8 cellular contexts compared by ENCODE assay signal in the genomic region with DNA sequence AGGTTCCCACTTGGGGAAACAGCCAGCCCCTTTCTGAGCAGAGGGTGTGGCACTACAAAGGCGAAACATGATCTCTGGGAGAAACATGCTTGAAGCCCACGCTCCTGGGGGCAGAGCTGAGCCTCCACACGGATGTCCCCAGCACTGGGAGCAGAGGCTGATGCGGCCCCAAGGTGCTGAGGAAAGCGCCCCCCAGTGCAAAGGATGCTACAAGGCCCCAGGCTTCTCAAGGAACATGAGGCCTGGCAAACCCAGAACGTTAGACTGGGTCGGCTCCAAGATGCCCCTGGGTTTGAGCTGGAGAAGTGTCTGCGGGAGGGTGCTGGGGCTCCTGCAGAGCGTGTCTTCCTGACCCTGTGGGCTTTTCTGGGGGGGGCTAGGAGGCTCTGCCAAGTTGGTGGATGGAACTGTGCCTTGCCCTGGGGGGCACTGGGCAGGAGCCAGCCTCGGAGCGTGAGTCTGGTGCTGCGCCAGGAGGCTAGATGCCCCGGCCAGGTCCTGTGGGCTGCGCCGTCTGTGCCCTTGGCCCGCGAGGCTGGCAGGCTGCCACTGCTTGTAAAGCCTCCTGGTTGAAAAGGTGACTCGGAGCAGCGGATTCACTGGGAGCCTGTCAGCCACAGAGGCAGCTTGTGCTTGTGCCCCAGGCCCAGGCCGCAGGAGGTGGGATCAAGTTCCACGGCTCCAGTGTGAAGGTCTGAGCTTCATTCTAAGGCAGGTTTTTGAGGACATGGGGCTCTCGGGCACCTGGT. TPM values are rescaled to one million over a fixed set of nuclear protein-coding genes. Genes with fewer than 3 reads are reported as not detected.
DNase-seq lines count a peak whose midpoint lies in the region; ATAC-seq, FAIRE-seq and TF ChIP-seq lines count a peak whose summit lies in the region.

No MANE protein-coding gene starts in this region.

- H3K27ac ChIP-seq in A549 (peak overlapping the region; percentile 78 to 82), RWPE2 (ENCODE audit: poor library complexity, severe bottlenecking) (no peak overlapping the region)

- H3K4me1 Mint-ChIP-seq in nephron progenitor cell: peaks cover 29% of the 10 kb centered on the region

- CTCF ChIA-PET in A549 (lab: Yijun Ruan, JAX): interaction anchor here (1.1 to 2.1 kb wide), 3 partner anchors 10 to 82 kb away, joined by 3 to 10 read pairs (median 3); no protein-coding TSS in a partner anchor

- no peaks in the 10 kb centered on the region for H3K36me3 Mint-ChIP-seq in nephron progenitor cell (ENCODE audit: low read depth)

- TF ChIP-seq RAD21 in A549 (conservative IDR thresholded peaks at IDR 0.05 in 1 of 2, IDR thresholded peaks at IDR 0.05 in 1 of 2): no peak

- TF ChIP-seq POLR2A in A549 (IDR thresholded peaks at IDR 0.05; ENCODE audit: low read length) (no peak), H54 (IDR thresholded peaks at IDR 0.05; ENCODE audit: low read depth, low read length) (no peak)

- peak overlapping the region; percentile 87 for H3K4me2 ChIP-seq in A549

- FAIRE-seq in A549 (lab: Jason Lieb, UNC) (no peak), H54 (lab: Jason Lieb, UNC) (peak; percentile 11)

- TF ChIP-seq CTCF in A549 (IDR thresholded peaks at IDR 0.05) (no peak), RWPE2 (IDR thresholded peaks at IDR 0.05; ENCODE audit: poor library complexity, severe bottlenecking) (no peak), epithelial cell of proximal tubule (conservative IDR thresholded peaks at IDR 0.05; ENCODE audit: low read depth, low read length) (peak; percentile 6), nephron progenitor cell (IDR thresholded peaks at IDR 0.05) (no peak)

- H3K4me1 ChIP-seq in A549: peaks cover 84% of the 10 kb centered on the region
- peaks cover 8% of the 10 kb centered on the region for H3K4me1 ChIP-seq in RWPE2 (ENCODE audit: insufficient read depth, poor library complexity, severe bottlenecking)

- peak in 1 of 2 experiments; percentile 20; a peak in 1 of 5 replicates for TF ChIP-seq EP300 in A549 (IDR thresholded peaks at IDR 0.05)

- H3K36me3 ChIP-seq in RWPE2 (ENCODE audit: low read depth): no peaks in the 10 kb centered on the region

- no peak overlapping the region for H3K27ac Mint-ChIP-seq in nephron progenitor cell

- POLR2A ChIA-PET in A549 (lab: Yijun Ruan, JAX): no interaction called here

- peak; percentile 65 to 68 for ATAC-seq in A549
- peak; percentile 81 for ATAC-seq in RWPE2 (ENCODE audit: low read depth)
- no peak for ATAC-seq in GM19324 (IDR thresholded peaks at IDR 0.05; ENCODE audit: low FRiP score, unreplicated experiment)

- no peaks in the 10 kb centered on the region for H3K9me3 Mint-ChIP-seq in nephron progenitor cell

- no peaks in the 10 kb centered on the region for H3K27me3 ChIP-seq in RWPE2 (ENCODE audit: insufficient read depth, poor library complexity, severe bottlenecking)

- H3K9me3 ChIP-seq in A549: no peaks in the 10 kb centered on the region
- H3K9me3 ChIP-seq in RWPE2 (ENCODE audit: severe bottlenecking): no peaks in the 10 kb centered on the region

- WGBS in A549 (ENCODE audit: missing lambda C conversion rate): 12% methylated on average over 7 of the region's 22 CpGs

- H3K4me3 ChIP-seq in A549 (0 out of 3 replicates have a peak overlapping the region, but pooled peaks have one; percentile 11), RWPE2 (ENCODE audit: severe bottlenecking) (no peak overlapping the region), epithelial cell of proximal tubule (ENCODE audit: low read depth, low read length) (no peak overlapping the region)

- no peaks in the 10 kb centered on the region for H3K27me3 Mint-ChIP-seq in nephron progenitor cell (ENCODE audit: low read depth, poor library complexity)

- peak in 1 of 2 experiments; percentile 50 for DNase-seq in A549 (ENCODE audit: low read depth in 1 of 2, low spot score in 1 of 2)
- peak; percentile 61 for DNase-seq in H54 (ENCODE audit: insufficient read length, low spot score)
- peak; percentile 83 for DNase-seq in RWPE2 (ENCODE audit: low spot score)
- no peak for DNase-seq in epithelial cell of proximal tubule (ENCODE audit: low read depth)
- peak in 32 of 56 donors; percentile 15 to 84 (median 45) for DNase-seq in nucleus accumbens (lab: John Stamatoyannopoulos, UW)
- no peak for DNase-seq in NCI-H1930 (lab: John Stamatoyannopoulos, UW)
- DNase-seq in nephron progenitor cell: no peak

- H3K4me3 Mint-ChIP-seq in nephron progenitor cell: no peak overlapping the region

TF ChIP-seq in A549, 52 proteins besides CTCF, POLR2A, EP300 and RAD21:
- TF ChIP-seq, protein P1, sequence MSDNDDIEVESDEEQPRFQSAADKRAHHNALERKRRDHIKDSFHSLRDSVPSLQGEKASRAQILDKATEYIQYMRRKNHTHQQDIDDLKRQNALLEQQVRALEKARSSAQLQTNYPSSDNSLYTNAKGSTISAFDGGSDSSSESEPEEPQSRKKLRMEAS (IDR thresholded peaks at IDR 0.05): 0 out of 2 replicates have a peak, but pooled peaks have one; percentile 27
- TF ChIP-seq, protein P2, sequence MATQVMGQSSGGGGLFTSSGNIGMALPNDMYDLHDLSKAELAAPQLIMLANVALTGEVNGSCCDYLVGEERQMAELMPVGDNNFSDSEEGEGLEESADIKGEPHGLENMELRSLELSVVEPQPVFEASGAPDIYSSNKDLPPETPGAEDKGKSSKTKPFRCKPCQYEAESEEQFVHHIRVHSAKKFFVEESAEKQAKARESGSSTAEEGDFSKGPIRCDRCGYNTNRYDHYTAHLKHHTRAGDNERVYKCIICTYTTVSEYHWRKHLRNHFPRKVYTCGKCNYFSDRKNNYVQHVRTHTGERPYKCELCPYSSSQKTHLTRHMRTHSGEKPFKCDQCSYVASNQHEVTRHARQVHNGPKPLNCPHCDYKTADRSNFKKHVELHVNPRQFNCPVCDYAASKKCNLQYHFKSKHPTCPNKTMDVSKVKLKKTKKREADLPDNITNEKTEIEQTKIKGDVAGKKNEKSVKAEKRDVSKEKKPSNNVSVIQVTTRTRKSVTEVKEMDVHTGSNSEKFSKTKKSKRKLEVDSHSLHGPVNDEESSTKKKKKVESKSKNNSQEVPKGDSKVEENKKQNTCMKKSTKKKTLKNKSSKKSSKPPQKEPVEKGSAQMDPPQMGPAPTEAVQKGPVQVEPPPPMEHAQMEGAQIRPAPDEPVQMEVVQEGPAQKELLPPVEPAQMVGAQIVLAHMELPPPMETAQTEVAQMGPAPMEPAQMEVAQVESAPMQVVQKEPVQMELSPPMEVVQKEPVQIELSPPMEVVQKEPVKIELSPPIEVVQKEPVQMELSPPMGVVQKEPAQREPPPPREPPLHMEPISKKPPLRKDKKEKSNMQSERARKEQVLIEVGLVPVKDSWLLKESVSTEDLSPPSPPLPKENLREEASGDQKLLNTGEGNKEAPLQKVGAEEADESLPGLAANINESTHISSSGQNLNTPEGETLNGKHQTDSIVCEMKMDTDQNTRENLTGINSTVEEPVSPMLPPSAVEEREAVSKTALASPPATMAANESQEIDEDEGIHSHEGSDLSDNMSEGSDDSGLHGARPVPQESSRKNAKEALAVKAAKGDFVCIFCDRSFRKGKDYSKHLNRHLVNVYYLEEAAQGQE (IDR thresholded peaks at IDR 0.05): no peak

RNA-seq across cellular contexts. Expression of gene SYNJ2, which starts 8.1 kb away (rescaled TPM):
- polyA plus RNA-seq in A549 (2011; rRNA removed) (22.3 and 24.7 TPM in 2 replicates), A549 (2017; fragmentation: RNase III; extraction: RNeasy Plus Mini Kit Qiagen cat#74134 plus additional on column Dnase treatment) (26.5 to 28.5 TPM (median 26.7 TPM) in 3 replicates)
- 28.9 and 30.2 TPM in 2 replicates for polyA plus RNA-seq in A549 (2012; cell fraction: cytosol; rRNA removed)
- 21.6 and 25.1 TPM in 2 replicates for polyA plus RNA-seq in A549 (2012; cell fraction: nucleus; rRNA removed)
- polyA minus RNA-seq in A549 (2011; rRNA and poly(A)+ RNA removed): 31.0 and 31.9 TPM in 2 replicates
- 19.1 and 23.9 TPM in 2 replicates for total RNA-seq in epithelial cell of proximal tubule

Comparison
In these comparisons a context has a peak if more than half of its experiments do, and no peak if none do; other contexts are left out.
1. DNase-seq: peak in H54 (single experiment), RWPE2 (single experiment) and nucleus accumbens (32 of 56); none in epithelial cell of proximal tubule (single experiment), NCI-H1930 (0 of 2) and nephron progenitor cell (single experiment).